Comparison of ENCODE assay signal across 6 cellular contexts in genomic region chr6:31907158-31907813, GRCh38.
A peak's percentile ranks its signal among the peaks of the same experiment; 100 is the strongest.
DNase-seq lines count a peak whose midpoint lies in the region; ATAC-seq lines count a peak whose summit lies in the region.

No MANE protein-coding gene starts in this region.

- no peak for ATAC-seq in GM18867 (IDR thresholded peaks at IDR 0.05; ENCODE audit: unreplicated experiment)
- ATAC-seq in GM21515 (IDR thresholded peaks at IDR 0.05; ENCODE audit: unreplicated experiment), result no peak

- peak; percentile 42 for DNase-seq in activated CD4-positive, alpha-beta T cell treated with anti-CD3 and anti-CD28 coated beads for 48 hours
- no peak for DNase-seq in activated CD4-positive, alpha-beta T cell treated with anti-CD3 and anti-CD28 coated beads for 4 hours
- DNase-seq in adipocyte (ENCODE audit: low read depth) (peak; percentile 67), stromal cell of bone marrow (ENCODE audit: low read depth) (peak; percentile 71)

- no peaks in the 10 kb centered on the region for H3K36me3 ChIP-seq in adipocyte (ENCODE audit: control insufficient read depth, insufficient read depth, low read length, severe bottlenecking)

- H3K9ac ChIP-seq in adipocyte (ENCODE audit: low read length), result peak overlapping the region; percentile 67

- no peaks in the 10 kb centered on the region for H3K27me3 ChIP-seq in adipocyte (replicated peaks; ENCODE audit: control insufficient read depth, insufficient read depth, low read length)

- H3K4me1 ChIP-seq in adipocyte (ENCODE audit: control insufficient read depth, insufficient read depth, low read length), result peaks cover 47% of the 10 kb centered on the region

- H3K9me3 ChIP-seq in adipocyte (ENCODE audit: control insufficient read depth, low read length), result no peaks in the 10 kb centered on the region

- no peak overlapping the region for H3K4me3 ChIP-seq in adipocyte (ENCODE audit: low read length)

Comparison
In these comparisons a context has a peak if more than half of its experiments do, and no peak if none do; other contexts are left out.
1. DNase-seq: peak in activated CD4-positive, alpha-beta T cell treated with anti-CD3 and anti-CD28 coated beads for 48 hours (single experiment), adipocyte (single experiment) and stromal cell of bone marrow (single experiment); none in activated CD4-positive, alpha-beta T cell treated with anti-CD3 and anti-CD28 coated beads for 4 hours (0 of 2).